29 cellular contexts compared by ENCODE assay signal in genomic region chr9:126486276-126486675, GRCh38.
"Had no signal": no experiment of that assay in that cellular context is flagged by ENCODE, and none has a peak within 500 bp of the region (broad histone marks: within the 10 kb centered on the region; RNA-seq: fewer than 3 reads in every experiment).

No MANE protein-coding gene starts in this region.

- H3K27me3 ChIP-seq: brain microvascular endothelial cell, Peyer's patch, SJSA1 had no signal

- H3K9me3 ChIP-seq: Peyer's patch, SJSA1, SK-N-SH had no signal

- H3K4me3 ChIP-seq: Peyer's patch, SJSA1 had no signal

- H3K4me2 ChIP-seq: SK-N-SH had no signal

- DNase-seq: activated CD4-positive, alpha-beta T cell treated with anti-CD3 and anti-CD28 coated beads, Interleukin-2, amount 10 ng/mL, durations not matched to agents 7 days and 5 days; activated CD4-positive, alpha-beta T cell treated with anti-CD3 and anti-CD28 coated beads, Interleukin-2, amount 50 U/mL, for 48 hours; activated CD8-positive, alpha-beta T cell treated with anti-CD3 and anti-CD28 coated beads, Interleukin-2, amount 10 ng/mL, durations not matched to agents 7 days and 5 days; activated effector memory CD4-positive, alpha-beta T cell treated with Interleukin-2 at 50 U/mL for 16 hours; activated naive CD4-positive, alpha-beta T cell treated with anti-CD3 and anti-CD28 coated beads, Interleukin-2, amount 10 ng/mL, durations not matched to agents 7 days and 5 days; activated naive CD8-positive, alpha-beta T cell treated with anti-CD3 and anti-CD28 coated beads, Interleukin-2, amount 50 U/mL, for 24 hours; activated T-cell treated with anti-CD3 and anti-CD28 coated beads, Interleukin-2, amount 50 U/mL, for 4 hours; aorta; brain microvascular endothelial cell; central memory CD4-positive, alpha-beta T cell; MM.1S; MV-4-11; NCI-H1092; NCI-H146; NCI-H187; NCI-H2029 treated with DMSO at 0.1 percent for 48 hours; NCI-H2107; NCI-H2171; NCI-H510A; NCI-H526; NCI-H748 treated with DMSO at 0.1 percent for 48 hours; NK-92 treated with Interleukin-12 subunit alpha and Interleukin-12 subunit beta, amount 100 ng/mL, for 24 hours; PC-3; Peyer's patch; RPMI8226; SHP77 treated with DMSO at 0.1 percent for 48 hours; SK-N-SH had no signal

- FAIRE-seq: TTC549 had no signal

- H3K27ac ChIP-seq: brain microvascular endothelial cell, Peyer's patch, SJSA1 had no signal

- H3K36me3 ChIP-seq: brain microvascular endothelial cell, SJSA1 had no signal

- ATAC-seq: activated CD8-positive, alpha-beta T cell treated with anti-CD3 and anti-CD28 coated beads, Interleukin-2, amount 10 ng/mL, durations not matched to agents 7 days and 5 days; activated T-cell treated with anti-CD3 and anti-CD28 coated beads, Interleukin-2, amount 50 U/mL, for 4 hours; PC-3 had no signal

- H3K9ac ChIP-seq: SK-N-SH had no signal

- H3K4me1 ChIP-seq: Peyer's patch, SJSA1 had no signal
